Comparison of ENCODE assay signal across 1 cellular context in genomic region chr19:1606138-1606651, GRCh38.
TF ChIP-seq lines count a peak whose summit lies in the region.

No MANE protein-coding gene starts in this region.

TF ChIP-seq in K562, 482 proteins besides CTCF, POLR2A, EP300 and RAD21 (continued from another document):
- no peak; the same call in 1 of the 2 replicates for TF ChIP-seq CREM (IDR thresholded peaks at IDR 0.05; ENCODE audit: low read depth)
- TF ChIP-seq SMARCA5 (IDR thresholded peaks at IDR 0.05), result peak; percentile 100
- TF ChIP-seq IRF1 (CRISPR knock-in tag; IDR thresholded peaks at IDR 0.05; ENCODE audit: borderline replicate concordance), result no peak
- TF ChIP-seq NR3C1 (CRISPR knock-in tag; IDR thresholded peaks at IDR 0.05), result no peak
- TF ChIP-seq ZNF785 (CRISPR knock-in tag; IDR thresholded peaks at IDR 0.05), result no peak
- 0 out of 2 replicates have a peak, but pooled peaks have one; percentile 8 for TF ChIP-seq MTA1 (IDR thresholded peaks at IDR 0.05; ENCODE audit: borderline replicate concordance)
- TF ChIP-seq ZBTB40 (IDR thresholded peaks at IDR 0.05), result no peak
- no peak for TF ChIP-seq ZBTB40 (CRISPR knock-in tag; IDR thresholded peaks at IDR 0.05)
- TF ChIP-seq NR4A1 (CRISPR knock-in tag; IDR thresholded peaks at IDR 0.05), result 0 out of 2 replicates have a peak, but pooled peaks have one; percentile 84
- no peak for TF ChIP-seq NR4A1 (tag; IDR thresholded peaks at IDR 0.05)
- TF ChIP-seq GTF3C2 (IDR thresholded peaks at IDR 0.05; ENCODE audit: borderline replicate concordance, extremely low read depth, insufficient read length), result peak; percentile 72
- TF ChIP-seq ZNF76 (CRISPR knock-in tag; IDR thresholded peaks at IDR 0.05; ENCODE audit: borderline replicate concordance), result no peak
- TF ChIP-seq ZBTB43 (CRISPR knock-in tag; IDR thresholded peaks at IDR 0.05), result no peak
- no peak for TF ChIP-seq SMAD3 (CRISPR knock-in tag; conservative IDR thresholded peaks at IDR 0.05)
- no peak for TF ChIP-seq CREB3 (tag; conservative IDR thresholded peaks at IDR 0.05; ENCODE audit: low read depth)
- TF ChIP-seq IRF9 (tag; IDR thresholded peaks at IDR 0.05), result no peak
